ENCODE assay signal across 19 cellular contexts in the genomic region with DNA sequence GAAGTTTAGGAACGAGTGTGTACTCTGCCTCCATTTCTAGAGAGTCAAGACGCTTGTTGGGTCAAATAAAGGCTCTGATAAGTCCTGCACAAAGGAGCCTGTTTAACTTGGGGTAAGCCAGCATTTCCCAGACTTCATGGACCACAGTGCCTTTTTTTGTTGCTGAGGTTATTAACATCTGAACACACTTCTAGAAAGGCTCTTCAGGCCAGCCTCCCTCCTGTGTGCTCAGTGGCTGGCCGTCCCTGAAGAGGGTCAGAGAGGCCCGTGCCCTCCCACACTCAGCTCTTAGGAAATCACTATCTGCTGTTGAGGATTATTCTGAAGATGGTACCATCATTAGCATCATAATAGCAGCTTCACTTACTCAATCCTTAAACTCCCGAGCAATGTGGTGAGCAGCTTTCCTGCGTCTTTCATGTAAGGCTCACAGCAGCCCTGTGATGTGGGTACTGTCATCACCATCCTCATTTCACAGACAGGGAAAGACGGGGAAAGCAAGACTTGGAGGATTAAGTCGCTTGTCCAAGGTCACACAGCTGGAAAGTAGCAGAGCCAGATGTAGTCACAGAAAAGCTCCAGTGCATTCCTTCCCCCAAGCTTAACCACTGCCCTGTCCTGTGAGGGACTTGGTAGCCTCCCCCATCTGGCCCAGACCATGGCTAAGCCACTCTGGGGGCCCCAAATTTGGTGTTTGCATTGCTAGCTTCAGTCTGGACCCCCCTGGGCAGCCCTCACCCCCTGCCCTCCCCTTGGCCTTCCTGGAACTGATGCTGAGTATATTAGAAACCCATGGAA.
DNase-seq lines count a peak whose midpoint lies in the region; ATAC-seq, FAIRE-seq and TF ChIP-seq lines count a peak whose summit lies in the region.
"Had no signal": no experiment of that assay in that cellular context is flagged by ENCODE, and none has a peak within 500 bp of the region (broad histone marks: within the 10 kb centered on the region; RNA-seq: fewer than 3 reads in every experiment).

No MANE protein-coding gene starts in this region.

- no peaks in the 10 kb centered on the region for H3K4me1 ChIP-seq in fibroblast of lung (ENCODE audit: control insufficient read depth, extremely low read depth, insufficient read depth, low read length)
- H3K4me1 ChIP-seq: foreskin keratinocyte, upper lobe of left lung had no signal

- DNase-seq in Right ventricle myocardium inferior (ENCODE audit: missing footprints) (no peak), cardiac septum (ENCODE audit: low spot score) (no peak), fibroblast of lung (ENCODE audit: low read depth in 2 of 2) (peak; percentile 8 to 20), mesothelial cell of epicardium (ENCODE audit: low spot score in 2 of 2, unreplicated experiment in 2 of 2) (no peak), urothelium cell line (ENCODE audit: low spot score) (no peak)
- DNase-seq: activated CD4-positive, alpha-beta T cell treated with anti-CD3 and anti-CD28 coated beads, Interleukin-2, amount 50 U/mL, for 4 hours; anterior cingulate cortex; CD4-positive, alpha-beta memory T cell; foreskin keratinocyte; HFFc6; MM.1S; naive B cell; NCI-H2081; stimulated activated CD4-positive, alpha-beta T cell treated with anti-CD3 and anti-CD28 coated beads, Interleukin-4, amount 100 ng/mL, for 24 hours; upper lobe of left lung had no signal

- no peak overlapping the region for H3K4me3 ChIP-seq in fibroblast of lung (replicated peaks in 1 of 4; ENCODE audit: control extremely low read depth in 1 of 4, insufficient read depth in 1 of 4, low read depth in 3 of 4, low read length in 4 of 4)
- H3K4me3 ChIP-seq: SJCRH30, upper lobe of left lung had no signal

- no peaks in the 10 kb centered on the region for H3K36me3 Mint-ChIP-seq in mesothelial cell of epicardium
- H3K36me3 Mint-ChIP-seq: naive B cell had no signal

- no peak overlapping the region for H3K4me3 Mint-ChIP-seq in mesothelial cell of epicardium
- H3K4me3 Mint-ChIP-seq: CD4-positive, alpha-beta memory T cell; HFFc6; naive B cell had no signal

- H3K36me3 ChIP-seq in fibroblast of lung (ENCODE audit: control insufficient read depth, insufficient read depth, low read length), result no peaks in the 10 kb centered on the region
- H3K36me3 ChIP-seq: SJCRH30, upper lobe of left lung had no signal

- H3K4me1 Mint-ChIP-seq in mesothelial cell of epicardium, result peaks cover 48% of the 10 kb centered on the region
- H3K4me1 Mint-ChIP-seq: naive B cell had no signal

- no peaks in the 10 kb centered on the region for H3K9me3 Mint-ChIP-seq in mesothelial cell of epicardium
- H3K9me3 Mint-ChIP-seq: CD4-positive, alpha-beta memory T cell; HFFc6; naive B cell had no signal

- FAIRE-seq in urothelium cell line (lab: Jason Lieb, UNC), result peak; percentile 23

- H3K27ac Mint-ChIP-seq in mesothelial cell of epicardium, result peak overlapping the region; percentile 73
- H3K27ac Mint-ChIP-seq: HFFc6, naive B cell had no signal

- H3K27me3 ChIP-seq in fibroblast of lung (ENCODE audit: control insufficient read depth, insufficient read depth, low read length), result peaks cover 9% of the 10 kb centered on the region
- H3K27me3 ChIP-seq: SJCRH30, upper lobe of left lung had no signal

- H3K4me2 ChIP-seq in fibroblast of lung (ENCODE audit: extremely low read depth, insufficient read depth, low read length), result no peak overlapping the region

- no peaks in the 10 kb centered on the region for H3K27me3 Mint-ChIP-seq in mesothelial cell of epicardium (ENCODE audit: low read depth)
- H3K27me3 Mint-ChIP-seq: CD4-positive, alpha-beta memory T cell had no signal

- H3K79me2 ChIP-seq in fibroblast of lung (ENCODE audit: control insufficient read depth, insufficient read depth, low read length), result no peaks in the 10 kb centered on the region

- H4K20me1 ChIP-seq in fibroblast of lung (ENCODE audit: control insufficient read depth, extremely low read depth, insufficient read depth, low read length), result no peaks in the 10 kb centered on the region

- no peak overlapping the region for H2AFZ ChIP-seq in fibroblast of lung (ENCODE audit: low read length)

- intact Hi-C loops in Right ventricle myocardium inferior (cut with DNase I) (no loop called here), cardiac septum (cut with DNase I) (no loop called here)

- ATAC-seq in Right ventricle myocardium inferior, result peak; percentile 9
- ATAC-seq in HG02885 (IDR thresholded peaks at IDR 0.05; ENCODE audit: poor library complexity, unreplicated experiment), result no peak
- no peak for ATAC-seq in GM18873 (IDR thresholded peaks at IDR 0.05; ENCODE audit: low FRiP score, unreplicated experiment)
- ATAC-seq in HG03571 (IDR thresholded peaks at IDR 0.05; ENCODE audit: unreplicated experiment), result no peak
- ATAC-seq: foreskin keratinocyte had no signal

- TF ChIP-seq CTCF in fibroblast of lung (conservative IDR thresholded peaks at IDR 0.05 in 1 of 2, IDR thresholded peaks at IDR 0.05 in 1 of 2; ENCODE audit: low read depth in 1 of 2, low read length in 2 of 2), result no peak
- no peak for TF ChIP-seq CTCF in mesothelial cell of epicardium (IDR thresholded peaks at IDR 0.05; ENCODE audit: unreplicated experiment)

- no peak overlapping the region for H3K9ac ChIP-seq in fibroblast of lung (ENCODE audit: insufficient read depth, low read length)

- no peak overlapping the region for H3K27ac ChIP-seq in fibroblast of lung (ENCODE audit: insufficient read depth, low read length)
- H3K27ac ChIP-seq: foreskin keratinocyte, SJCRH30, upper lobe of left lung had no signal

- no peaks in the 10 kb centered on the region for H3K9me3 ChIP-seq in fibroblast of lung (ENCODE audit: control insufficient read depth, insufficient read depth, low read depth, low read length)
- H3K9me3 ChIP-seq: SJCRH30, upper lobe of left lung had no signal

Comparison
In these comparisons a context has a peak if more than half of its experiments do, and no peak if none do; other contexts are left out.
1. DNase-seq: peak in fibroblast of lung (2 of 2); none in Right ventricle myocardium inferior (single experiment), cardiac septum (single experiment), mesothelial cell of epicardium (0 of 2) and urothelium cell line (single experiment).